In the genomic region with DNA sequence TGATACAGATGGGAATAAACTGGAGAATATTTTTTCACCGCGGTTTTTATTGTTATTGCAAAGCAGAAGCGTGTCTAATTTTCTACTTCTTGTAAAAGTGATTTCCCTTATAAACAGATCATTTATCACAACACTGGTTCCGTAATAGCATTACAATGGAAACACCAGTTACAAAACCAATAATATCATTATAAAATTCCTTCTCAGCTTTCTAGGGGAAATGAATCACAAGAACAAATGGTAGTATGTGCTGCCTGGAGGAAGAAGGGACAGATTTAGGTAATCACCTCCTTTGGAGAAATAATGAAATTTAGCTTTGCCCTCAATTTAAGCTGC, we compare ENCODE assay signal across 8 cellular contexts. TPM values are rescaled to one million over a fixed set of nuclear protein-coding genes. Genes with fewer than 3 reads are reported as not detected.
DNase-seq lines count a peak whose midpoint lies in the region; ATAC-seq, FAIRE-seq and TF ChIP-seq lines count a peak whose summit lies in the region.

No MANE protein-coding gene starts in this region.

- H3K27me3 ChIP-seq in keratinocyte (ENCODE audit: control insufficient read depth, extremely low read depth, insufficient read depth, low read length): no peaks in the 10 kb centered on the region
- no peaks in the 10 kb centered on the region for H3K27me3 ChIP-seq in suprapubic skin

- peak overlapping the region in 1 of 3 experiments; percentile 94 for H3K4me3 ChIP-seq in keratinocyte (ENCODE audit: control insufficient read depth in 2 of 3, extremely low read depth in 1 of 3, insufficient read depth in 2 of 3, low read depth in 1 of 3, low read length in 3 of 3)
- H3K4me3 ChIP-seq in suprapubic skin: peak overlapping the region; percentile 99

- no peak overlapping the region for H3K27ac Mint-ChIP-seq in T-helper 2 cell treated with Interferon-gamma antibody and Interleukin-4, amounts not matched to agents 5 μg/mL and 100 μg/mL, for 36 hours
- peak overlapping the region; percentile 94 for H3K27ac Mint-ChIP-seq in activated naive CD8-positive, alpha-beta T cell

- CTCF ChIA-PET in GM10248 (lab: Yijun Ruan, JAX): interaction anchor here (1.0 to 9.6 kb wide), 14 partner anchors 16 to 283 kb away, joined by 3 to 73 read pairs (median 4); no protein-coding TSS in a partner anchor

- H3K4me1 ChIP-seq in keratinocyte (ENCODE audit: control insufficient read depth, extremely low read depth, insufficient read depth, low read length): peaks cover 42% of the 10 kb centered on the region
- peaks cover 37% of the 10 kb centered on the region for H3K4me1 ChIP-seq in suprapubic skin

- H3K4me1 Mint-ChIP-seq in T-helper 2 cell treated with Interferon-gamma antibody and Interleukin-4, amounts not matched to agents 5 μg/mL and 100 μg/mL, for 36 hours (ENCODE audit: low read depth): peaks cover 34% of the 10 kb centered on the region
- H3K4me1 Mint-ChIP-seq in activated naive CD8-positive, alpha-beta T cell (ENCODE audit: low read depth): peaks cover 40% of the 10 kb centered on the region

- no peak for FAIRE-seq in keratinocyte (lab: Jason Lieb, UNC)

- dilution Hi-C loops in keratinocyte (cut with MboI; ENCODE audit: extremely low pct_ligation_motif_present, low sequenced_read_pairs): no loop called here

- no peak overlapping the region for H3K9ac ChIP-seq in keratinocyte (ENCODE audit: control insufficient read depth, extremely low read depth, insufficient read depth, low read length)

- peak overlapping the region; percentile 55 for H2AFZ ChIP-seq in keratinocyte (ENCODE audit: control insufficient read depth, low read length)

- 47% methylated on average over 4 of the region's 4 CpGs for WGBS in suprapubic skin

- H4K20me1 ChIP-seq in keratinocyte (ENCODE audit: control insufficient read depth, extremely low read depth, insufficient read depth, low read length): peaks cover 13% of the 10 kb centered on the region

- peaks cover 23% of the 10 kb centered on the region for H3K79me2 ChIP-seq in keratinocyte (ENCODE audit: control insufficient read depth, insufficient read depth, low read length)

- POLR2A ChIA-PET in GM10248 (lab: Yijun Ruan, JAX): no interaction called here

- H3K9me1 ChIP-seq in keratinocyte (ENCODE audit: control insufficient read depth, extremely low read depth, insufficient read depth, low read length): peaks cover 3% of the 10 kb centered on the region

- peak overlapping the region; percentile 96 for H3K4me2 ChIP-seq in keratinocyte (ENCODE audit: control insufficient read depth, extremely low read depth, insufficient read depth, low read depth, low read length)

- no peak for DNase-seq in T-helper 2 cell treated with Interferon-gamma antibody and Interleukin-4, amounts not matched to agents 5 μg/mL and 100 μg/mL, for 36 hours (ENCODE audit: low spot score)
- DNase-seq in T-helper 2 cell: no peak
- DNase-seq in keratinocyte (ENCODE audit: low read depth, low spot score): no peak
- DNase-seq in suprapubic skin (ENCODE audit: low spot score in 2 of 2): no peak
- DNase-seq in GM10248 (ENCODE audit: extremely low spot score): no peak
- no peak for DNase-seq in left lobe of liver (ENCODE audit: low spot score)
- DNase-seq in HT-29 (ENCODE audit: low spot score): no peak

- peaks cover 5% of the 10 kb centered on the region for H3K36me3 Mint-ChIP-seq in T-helper 2 cell treated with Interferon-gamma antibody and Interleukin-4, amounts not matched to agents 5 μg/mL and 100 μg/mL, for 36 hours (ENCODE audit: low read depth)
- H3K36me3 Mint-ChIP-seq in activated naive CD8-positive, alpha-beta T cell: peaks cover 1% of the 10 kb centered on the region

- H3K4me3 Mint-ChIP-seq in T-helper 2 cell treated with Interferon-gamma antibody and Interleukin-4, amounts not matched to agents 5 μg/mL and 100 μg/mL, for 36 hours: peak overlapping the region; percentile 93
- peak overlapping the region; percentile 96 for H3K4me3 Mint-ChIP-seq in activated naive CD8-positive, alpha-beta T cell

- H3K9me3 Mint-ChIP-seq in T-helper 2 cell treated with Interferon-gamma antibody and Interleukin-4, amounts not matched to agents 5 μg/mL and 100 μg/mL, for 36 hours: peaks cover 18% of the 10 kb centered on the region
- H3K9me3 Mint-ChIP-seq in activated naive CD8-positive, alpha-beta T cell (ENCODE audit: low read depth): peaks cover 1% of the 10 kb centered on the region

- H3K27ac ChIP-seq in keratinocyte (ENCODE audit: control insufficient read depth, insufficient read depth, low read length): peak overlapping the region; percentile 95
- H3K27ac ChIP-seq in suprapubic skin: peak overlapping the region; percentile 94

- TF ChIP-seq POLR2A in suprapubic skin (IDR thresholded peaks at IDR 0.05): no peak

- H3K36me3 ChIP-seq in keratinocyte (ENCODE audit: control insufficient read depth in 2 of 2, extremely low read depth in 1 of 2, insufficient read depth in 2 of 2, low read length in 2 of 2) (no peaks in the 10 kb centered on the region), suprapubic skin (no peaks in the 10 kb centered on the region)

- ATAC-seq in left lobe of liver: no peak

- no peak for TF ChIP-seq EP300 in suprapubic skin (IDR thresholded peaks at IDR 0.05)

- TF ChIP-seq CTCF in keratinocyte (optimal IDR thresholded peaks at IDR 0.05 in 1 of 3, IDR thresholded peaks at IDR 0.05 in 1 of 3, conservative IDR thresholded peaks at IDR 0.05 in 1 of 3; ENCODE audit: extremely low read depth in 1 of 3, insufficient read depth in 2 of 3, low read length in 3 of 3): no peak
- no peak for TF ChIP-seq CTCF in suprapubic skin (IDR thresholded peaks at IDR 0.05)
- TF ChIP-seq CTCF in GM10248 (IDR thresholded peaks at IDR 0.05; ENCODE audit: control extremely low read depth, extremely low read depth, low read depth, missing control alignments): no peak

- no peaks in the 10 kb centered on the region for H3K27me3 Mint-ChIP-seq in T-helper 2 cell treated with Interferon-gamma antibody and Interleukin-4, amounts not matched to agents 5 μg/mL and 100 μg/mL, for 36 hours (ENCODE audit: low read depth)
- peaks cover 3% of the 10 kb centered on the region for H3K27me3 Mint-ChIP-seq in activated naive CD8-positive, alpha-beta T cell

- H3K9me3 ChIP-seq in keratinocyte (ENCODE audit: control insufficient read depth, low read depth, low read length) (no peaks in the 10 kb centered on the region), suprapubic skin (no peaks in the 10 kb centered on the region)

RNA-seq across cellular contexts. Expression of a gene that starts 2.4 kb away (rescaled TPM):
- polyA plus RNA-seq in keratinocyte: 33.1 to 46.5 TPM (median 34.8 TPM) in 3 replicates
- 16.9 TPM for polyA plus RNA-seq in keratinocyte (2011; ENCODE audit: low read depth)
- 35.8 and 62.9 TPM in 2 replicates for polyA plus RNA-seq in keratinocyte (2011; cell fraction: cytosol; rRNA removed)
- polyA plus RNA-seq in keratinocyte (2011; cell fraction: nucleus; rRNA removed): 28.2 and 30.2 TPM in 2 replicates
- polyA plus RNA-seq in keratinocyte (2012; ENCODE audit: low replicate concordance): 28.0 and 31.4 TPM in 2 replicates
- polyA minus RNA-seq in keratinocyte: 25.4 to 88.4 TPM (median 64.0 TPM) in 3 replicates
- polyA minus RNA-seq in keratinocyte (2011; cell fraction: cytosol; rRNA and poly(A)+ RNA removed): 70.2 TPM
- 33.1 and 66.2 TPM in 2 replicates for polyA minus RNA-seq in keratinocyte (2011; cell fraction: nucleus; rRNA and poly(A)+ RNA removed)
- 100 to 1,000 TPM in 2 of 4 donors, 10 to 100 TPM in 2; 78.5 to 101 (median 92.1) TPM for total RNA-seq in suprapubic skin
- total RNA-seq in left lobe of liver: 8.4 TPM
- total RNA-seq in HT-29 (2014; rRNA removed; shearing (Covaris generic)): 15.7 and 18.5 TPM in 2 replicates
